ENCODE assay signal across 31 cellular contexts in the genomic region with DNA sequence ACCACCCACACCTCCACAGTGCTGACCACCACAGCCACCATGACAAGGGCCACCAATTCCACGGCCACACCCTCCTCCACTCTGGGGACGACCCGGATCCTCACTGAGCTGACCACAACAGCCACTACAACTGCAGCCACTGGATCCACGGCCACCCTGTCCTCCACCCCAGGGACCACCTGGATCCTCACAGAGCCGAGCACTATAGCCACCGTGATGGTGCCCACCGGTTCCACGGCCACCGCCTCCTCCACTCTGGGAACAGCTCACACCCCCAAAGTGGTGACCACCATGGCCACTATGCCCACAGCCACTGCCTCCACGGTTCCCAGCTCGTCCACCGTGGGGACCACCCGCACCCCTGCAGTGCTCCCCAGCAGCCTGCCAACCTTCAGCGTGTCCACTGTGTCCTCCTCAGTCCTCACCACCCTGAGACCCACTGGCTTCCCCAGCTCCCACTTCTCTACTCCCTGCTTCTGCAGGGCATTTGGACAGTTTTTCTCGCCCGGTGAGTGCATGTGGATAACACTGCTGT. TPM values are rescaled to one million over a fixed set of nuclear protein-coding genes. Genes with fewer than 3 reads are reported as not detected.
"Had no signal": no experiment of that assay in that cellular context is flagged by ENCODE, and none has a peak within 500 bp of the region (broad histone marks: within the 10 kb centered on the region; RNA-seq: fewer than 3 reads in every experiment).

No MANE protein-coding gene starts in this region.

- H3K4me3 Mint-ChIP-seq: activated CD4-positive, alpha-beta memory T cell treated with anti-CD3 and anti-CD28 coated beads for 36 hours; activated CD4-positive, alpha-beta T cell treated with anti-CD3 and anti-CD28 coated beads, Interleukin-2, amount 10 ng/mL, durations not matched to agents 24 days and 14 days; activated naive CD4-positive, alpha-beta T cell treated with anti-CD3 and anti-CD28 coated beads for 36 hours; activated naive CD8-positive, alpha-beta T cell; activated naive CD8-positive, alpha-beta T cell treated with anti-CD3 and anti-CD28 coated beads, Interleukin-2, amount 50 U/mL, for 24 hours; activated T-cell treated with anti-CD3 and anti-CD28 coated beads, Interleukin-2, amount 50 U/mL, for 4 hours; brain; T-helper 2 cell treated with Interferon-gamma antibody and Interleukin-4, amounts not matched to agents 5 μg/mL and 100 μg/mL, for 36 hours had no signal

- H3K36me3 Mint-ChIP-seq: activated CD4-positive, alpha-beta memory T cell treated with anti-CD3 and anti-CD28 coated beads for 36 hours; activated naive CD8-positive, alpha-beta T cell; brain had no signal

- H3K27me3 ChIP-seq: SJCRH30 had no signal

- H3K27ac Mint-ChIP-seq: activated CD4-positive, alpha-beta memory T cell treated with anti-CD3 and anti-CD28 coated beads for 36 hours; activated CD4-positive, alpha-beta T cell treated with anti-CD3 and anti-CD28 coated beads, Interleukin-2, amount 10 ng/mL, durations not matched to agents 24 days and 14 days; activated naive CD4-positive, alpha-beta T cell treated with anti-CD3 and anti-CD28 coated beads for 36 hours; activated naive CD8-positive, alpha-beta T cell; activated naive CD8-positive, alpha-beta T cell treated with anti-CD3 and anti-CD28 coated beads, Interleukin-2, amount 50 U/mL, for 24 hours; T-helper 2 cell treated with Interferon-gamma antibody and Interleukin-4, amounts not matched to agents 5 μg/mL and 100 μg/mL, for 36 hours had no signal

- H3K9me3 Mint-ChIP-seq: activated CD4-positive, alpha-beta memory T cell treated with anti-CD3 and anti-CD28 coated beads for 36 hours; activated naive CD4-positive, alpha-beta T cell treated with anti-CD3 and anti-CD28 coated beads for 36 hours; activated naive CD8-positive, alpha-beta T cell treated with anti-CD3 and anti-CD28 coated beads, Interleukin-2, amount 50 U/mL, for 24 hours; activated T-cell treated with anti-CD3 and anti-CD28 coated beads, Interleukin-2, amount 50 U/mL, for 4 hours had no signal

- H3K27ac ChIP-seq: PC-9, RWPE1, SJCRH30, SK-N-MC had no signal

- ATAC-seq: activated naive CD8-positive, alpha-beta T cell treated with anti-CD3 and anti-CD28 coated beads, Interleukin-2, amount 50 U/mL, for 24 hours; activated T-cell treated with anti-CD3 and anti-CD28 coated beads, Interleukin-2, amount 50 U/mL, for 4 hours had no signal

- H3K4me3 ChIP-seq: PC-9, SJCRH30, SK-N-MC had no signal

- H3K4me1 Mint-ChIP-seq: activated CD4-positive, alpha-beta T cell treated with anti-CD3 and anti-CD28 coated beads, Interleukin-2, amount 10 ng/mL, durations not matched to agents 24 days and 14 days; activated naive CD8-positive, alpha-beta T cell treated with anti-CD3 and anti-CD28 coated beads, Interleukin-2, amount 50 U/mL, for 24 hours; brain had no signal

- H3K27me3 Mint-ChIP-seq: activated CD4-positive, alpha-beta memory T cell treated with anti-CD3 and anti-CD28 coated beads for 36 hours; activated CD4-positive, alpha-beta T cell treated with anti-CD3 and anti-CD28 coated beads, Interleukin-2, amount 10 ng/mL, durations not matched to agents 24 days and 14 days; activated naive CD8-positive, alpha-beta T cell; activated naive CD8-positive, alpha-beta T cell treated with anti-CD3 and anti-CD28 coated beads, Interleukin-2, amount 50 U/mL, for 24 hours had no signal

- H3K36me3 ChIP-seq: SJCRH30 had no signal

- DNase-seq: activated CD4-positive, alpha-beta memory T cell treated with anti-CD3 and anti-CD28 coated beads for 36 hours; activated CD4-positive, alpha-beta T cell treated with anti-CD3 and anti-CD28 coated beads, Interleukin-2, amount 10 ng/mL, durations not matched to agents 24 days and 14 days; activated CD8-positive, alpha-beta memory T cell treated with anti-CD3 and anti-CD28 coated beads, Interleukin-2, amount 50 U/mL, for 4 hours; activated gamma-delta T cell; activated naive CD4-positive, alpha-beta T cell treated with anti-CD3 and anti-CD28 coated beads for 36 hours; activated naive CD8-positive, alpha-beta T cell treated with anti-CD3 and anti-CD28 coated beads, Interleukin-2, amount 50 U/mL, for 24 hours; activated T-cell treated with anti-CD3 and anti-CD28 coated beads for 4 hours; activated T-cell treated with anti-CD3 and anti-CD28 coated beads, Interleukin-2, amount 50 U/mL, for 4 hours; anterior cingulate cortex; caudate nucleus; Karpas-422; KBM-7; NCI-H1105; NCI-H1417 treated with DMSO at 0.1 percent for 48 hours; NCI-H1694; NCI-H1930; NCI-H2081 treated with DMSO at 0.1 percent for 48 hours; NCI-H345; NCI-H524 treated with DMSO at 0.1 percent for 48 hours; NK-92 treated with Interleukin-12 subunit alpha and Interleukin-12 subunit beta, amount 100 ng/mL, for 24 hours; PC-9; SHP77; SJCRH30 had no signal

- H3K4me1 ChIP-seq: SJCRH30 had no signal

- H3K9me3 ChIP-seq: SJCRH30 had no signal

RNA-seq across cellular contexts. Expression of gene MUC5B, which starts 28.4 kb away (rescaled TPM):
- total RNA-seq: activated CD4-positive, alpha-beta memory T cell treated with anti-CD3 and anti-CD28 coated beads for 36 hours; activated CD4-positive, alpha-beta T cell treated with anti-CD3 and anti-CD28 coated beads, Interleukin-2, amount 10 ng/mL, durations not matched to agents 24 days and 14 days; activated naive CD4-positive, alpha-beta T cell treated with anti-CD3 and anti-CD28 coated beads for 36 hours; bronchial epithelial cell; MCF 10A; SJCRH30; T-helper 1 cell treated with Interleukin-12 subunit alpha and Interleukin-12 subunit beta and Interleukin-4 antibody, amounts not matched to agents 30 ng/mL and 1 ng/mL, for 36 hours had no signal
